In genomic region chr3:3745693-3746092, GRCh38 we compare ENCODE assay signal across 20 cellular contexts. TPM values are rescaled to one million over a fixed set of nuclear protein-coding genes. Genes with fewer than 3 reads are reported as not detected.
"Had no signal": no experiment of that assay in that cellular context is flagged by ENCODE, and none has a peak within 500 bp of the region (broad histone marks: within the 10 kb centered on the region; RNA-seq: fewer than 3 reads in every experiment).

No MANE protein-coding gene starts in this region.

- H3K4me3 Mint-ChIP-seq: nephron; stimulated activated effector memory CD8-positive, alpha-beta T cell treated with anti-CD3 and anti-CD28 coated beads, Interleukin-12 subunit alpha, Interleukin-12 subunit beta, amount 100 ng/mL, for 72 hours; stimulated activated naive CD8-positive, alpha-beta T cell treated with anti-CD3 and anti-CD28 coated beads, Interleukin-15, Interleukin-2, amounts not matched to agents 100 ng/mL and 50 ng/mL, for 24 hours had no signal

- ATAC-seq: heart left ventricle; left colon; left ventricle myocardium superior; psoas muscle; right lobe of liver; stimulated activated effector memory CD8-positive, alpha-beta T cell treated with anti-CD3 and anti-CD28 coated beads, Interleukin-12 subunit alpha, Interleukin-12 subunit beta, amount 100 ng/mL, for 72 hours had no signal

- H3K27ac Mint-ChIP-seq: nephron; stimulated activated effector memory CD8-positive, alpha-beta T cell treated with anti-CD3 and anti-CD28 coated beads, Interleukin-12 subunit alpha, Interleukin-12 subunit beta, amount 100 ng/mL, for 72 hours; stimulated activated naive CD8-positive, alpha-beta T cell treated with anti-CD3 and anti-CD28 coated beads, Interleukin-15, Interleukin-2, amounts not matched to agents 100 ng/mL and 50 ng/mL, for 24 hours had no signal

- H3K27me3 Mint-ChIP-seq: naive B cell; stimulated activated naive CD8-positive, alpha-beta T cell treated with anti-CD3 and anti-CD28 coated beads, Interleukin-15, Interleukin-2, amounts not matched to agents 100 ng/mL and 50 ng/mL, for 24 hours had no signal

- H3K36me3 Mint-ChIP-seq: naive B cell; stimulated activated effector memory CD8-positive, alpha-beta T cell treated with anti-CD3 and anti-CD28 coated beads, Interleukin-12 subunit alpha, Interleukin-12 subunit beta, amount 100 ng/mL, for 72 hours had no signal

- H3K9me3 Mint-ChIP-seq: naive B cell; nephron; stimulated activated effector memory CD8-positive, alpha-beta T cell treated with anti-CD3 and anti-CD28 coated beads, Interleukin-12 subunit alpha, Interleukin-12 subunit beta, amount 100 ng/mL, for 72 hours; stimulated activated naive CD8-positive, alpha-beta T cell treated with anti-CD3 and anti-CD28 coated beads, Interleukin-15, Interleukin-2, amounts not matched to agents 100 ng/mL and 50 ng/mL, for 24 hours had no signal

- H3K4me1 Mint-ChIP-seq: naive B cell; stimulated activated effector memory CD8-positive, alpha-beta T cell treated with anti-CD3 and anti-CD28 coated beads, Interleukin-12 subunit alpha, Interleukin-12 subunit beta, amount 100 ng/mL, for 72 hours had no signal

- DNase-seq: dorsolateral prefrontal cortex; effector CD8-positive, alpha-beta T cell; foreskin melanocyte; heart left ventricle; hippocampal formation; left colon; left ventricle myocardium superior; mesendoderm; naive B cell; psoas muscle; retina; right lobe of liver; stimulated activated CD4-positive, alpha-beta T cell treated with anti-CD3 and anti-CD28 coated beads, Interleukin-4, amount 100 ng/mL, for 1 hour; stimulated activated CD8-positive, alpha-beta memory T cell treated with anti-CD3 and anti-CD28 coated beads, Interleukin-4, amount 100 ng/mL, for 48 hours; tibial artery; upper lobe of left lung had no signal

RNA-seq across cellular contexts. Expression of gene LRRN1, which starts 53.5 kb away (rescaled TPM):
- total RNA-seq: glomerular endothelial cell had no signal
